Comparison of ENCODE assay signal across 9 cellular contexts in genomic region chr11:75667268-75667830, GRCh38. TPM values are rescaled to one million over a fixed set of nuclear protein-coding genes. Genes with fewer than 3 reads are reported as not detected.
DNase-seq lines count a peak whose midpoint lies in the region; ATAC-seq and TF ChIP-seq lines count a peak whose summit lies in the region.
"Had no signal": no experiment of that assay in that cellular context is flagged by ENCODE, and none has a peak within 500 bp of the region (broad histone marks: within the 10 kb centered on the region; RNA-seq: fewer than 3 reads in every experiment).

No MANE protein-coding gene starts in this region.

- H3K27me3 ChIP-seq in left ventricle myocardium inferior (ENCODE audit: low read depth): peaks cover 23% of the 10 kb centered on the region
- H3K27me3 ChIP-seq in rectal smooth muscle tissue (ENCODE audit: control insufficient read depth, insufficient read depth, low read length): peaks cover 9% of the 10 kb centered on the region

- H3K9ac ChIP-seq in rectal smooth muscle tissue (ENCODE audit: low read length): no peak overlapping the region

- peak; percentile 24 for TF ChIP-seq CTCF in left ventricle myocardium inferior (IDR thresholded peaks at IDR 0.05; ENCODE audit: borderline replicate concordance)

- intact Hi-C loops in left ventricle myocardium inferior (cut with micrococcal nuclease): no loop called here

- peak; percentile 34 to 45 for ATAC-seq in activated naive CD4-positive, alpha-beta T cell treated with anti-CD3 and anti-CD28 coated beads, Interleukin-2, amount 50 U/mL, for 72 hours

- peak; percentile 18 for DNase-seq in Daoy (ENCODE audit: low read depth)
- no peak for DNase-seq in activated naive CD4-positive, alpha-beta T cell treated with anti-CD3 and anti-CD28 coated beads, Interleukin-2, amount 50 U/mL, for 72 hours (ENCODE audit: low spot score in 2 of 2)
- peak; percentile 33 for DNase-seq in left ventricle myocardium inferior
- DNase-seq in SKM-1 treated with dmso at 0.1 percent for 144 hours (lab: John Stamatoyannopoulos, UW; ENCODE audit: unreplicated experiment): no peak
- DNase-seq in NOMO-1 treated with DMSO at 0.1 percent for 48 hours (lab: John Stamatoyannopoulos, UW; ENCODE audit: unreplicated experiment): no peak
- no peak for DNase-seq in A172 (ENCODE audit: low spot score)

- H3K4me3 ChIP-seq in left ventricle myocardium inferior (peak overlapping the region; percentile 77), rectal smooth muscle tissue (ENCODE audit: low read length) (peak overlapping the region; percentile 63)

- peaks cover 0 to 2% (median 0%) of the 10 kb centered on the region in 3 donors for H3K9me3 Mint-ChIP-seq in IgD-negative memory B cell
- peaks cover 0 to 5% of the 10 kb centered on the region in 2 donors for H3K9me3 Mint-ChIP-seq in activated naive CD4-positive, alpha-beta T cell treated with anti-CD3 and anti-CD28 coated beads, Interleukin-2, amount 50 U/mL, for 72 hours

- H3K27me3 Mint-ChIP-seq in IgD-negative memory B cell: peaks cover 43% of the 10 kb centered on the region

- no peaks in the 10 kb centered on the region for H3K36me3 Mint-ChIP-seq in IgD-negative memory B cell
- H3K36me3 Mint-ChIP-seq in activated naive CD4-positive, alpha-beta T cell treated with anti-CD3 and anti-CD28 coated beads, Interleukin-2, amount 50 U/mL, for 72 hours: peaks cover 0 to 21% of the 10 kb centered on the region in 2 donors

- no peak overlapping the region for H3K27ac Mint-ChIP-seq in IgD-negative memory B cell
- no peak overlapping the region for H3K27ac Mint-ChIP-seq in activated naive CD4-positive, alpha-beta T cell treated with anti-CD3 and anti-CD28 coated beads, Interleukin-2, amount 50 U/mL, for 72 hours

- H3K27ac ChIP-seq in left ventricle myocardium inferior (replicated peaks): peak overlapping the region; percentile 70
- no peak overlapping the region for H3K27ac ChIP-seq in rectal smooth muscle tissue (ENCODE audit: low read depth, low read length)

- H3K4me1 Mint-ChIP-seq in IgD-negative memory B cell: peaks cover 3 to 8% (median 5%) of the 10 kb centered on the region in 3 donors

- H3K36me3 ChIP-seq in left ventricle myocardium inferior: no peaks in the 10 kb centered on the region
- H3K36me3 ChIP-seq in rectal smooth muscle tissue (ENCODE audit: control insufficient read depth, insufficient read depth, low read length): no peaks in the 10 kb centered on the region

- peak overlapping the region; percentile 63 to 85 (median 74) for H3K4me3 Mint-ChIP-seq in IgD-negative memory B cell

- peaks cover 20% of the 10 kb centered on the region for H3K4me1 ChIP-seq in left ventricle myocardium inferior
- H3K4me1 ChIP-seq in rectal smooth muscle tissue (ENCODE audit: control insufficient read depth, insufficient read depth, low read length): no peaks in the 10 kb centered on the region

- no peaks in the 10 kb centered on the region for H3K9me3 ChIP-seq in left ventricle myocardium inferior (replicated peaks)

RNA-seq across cellular contexts. Expression of gene MAP6, which starts 1.5 kb away (rescaled TPM):
- total RNA-seq in Daoy (2014; rRNA removed; shearing (Covaris generic)): 0.36 and 0.40 TPM in 2 replicates
- 0.53 TPM for polyA plus RNA-seq in IgD-negative memory B cell
- total RNA-seq in activated naive CD4-positive, alpha-beta T cell treated with anti-CD3 and anti-CD28 coated beads, Interleukin-2, amount 50 U/mL, for 72 hours: under 1 TPM in 1 of 2 donors, not detected in 1; 0.06 TPM
- total RNA-seq in left ventricle myocardium inferior: 5.7 TPM
- total RNA-seq in A172 (2014; rRNA removed; shearing (Covaris generic)): 8.9 and 10.6 TPM in 2 replicates

RNA-seq across cellular contexts. Expression of gene MOGAT2, which starts 50.3 kb away (rescaled TPM):
- not detected in 2 replicates for total RNA-seq in Daoy (2014; rRNA removed; shearing (Covaris generic))
- polyA plus RNA-seq in IgD-negative memory B cell: not detected
- total RNA-seq in activated naive CD4-positive, alpha-beta T cell treated with anti-CD3 and anti-CD28 coated beads, Interleukin-2, amount 50 U/mL, for 72 hours: not detected
- not detected for total RNA-seq in left ventricle myocardium inferior
- 0.07 TPM in 1 of 2 replicates, not detected in the other for total RNA-seq in A172 (2014; rRNA removed; shearing (Covaris generic))
- total RNA-seq: NCI-H460 had no signal

Comparison
In these comparisons a context has a peak if more than half of its experiments do, and no peak if none do; other contexts are left out.
1. DNase-seq: peak in Daoy (single experiment) and left ventricle myocardium inferior (single experiment); none in activated naive CD4-positive, alpha-beta T cell treated with anti-CD3 and anti-CD28 coated beads, Interleukin-2, amount 50 U/mL, for 72 hours (0 of 2), SKM-1 treated with dmso at 0.1 percent for 144 hours (single experiment), NOMO-1 treated with DMSO at 0.1 percent for 48 hours (single experiment) and A172 (single experiment).